In the genomic region with DNA sequence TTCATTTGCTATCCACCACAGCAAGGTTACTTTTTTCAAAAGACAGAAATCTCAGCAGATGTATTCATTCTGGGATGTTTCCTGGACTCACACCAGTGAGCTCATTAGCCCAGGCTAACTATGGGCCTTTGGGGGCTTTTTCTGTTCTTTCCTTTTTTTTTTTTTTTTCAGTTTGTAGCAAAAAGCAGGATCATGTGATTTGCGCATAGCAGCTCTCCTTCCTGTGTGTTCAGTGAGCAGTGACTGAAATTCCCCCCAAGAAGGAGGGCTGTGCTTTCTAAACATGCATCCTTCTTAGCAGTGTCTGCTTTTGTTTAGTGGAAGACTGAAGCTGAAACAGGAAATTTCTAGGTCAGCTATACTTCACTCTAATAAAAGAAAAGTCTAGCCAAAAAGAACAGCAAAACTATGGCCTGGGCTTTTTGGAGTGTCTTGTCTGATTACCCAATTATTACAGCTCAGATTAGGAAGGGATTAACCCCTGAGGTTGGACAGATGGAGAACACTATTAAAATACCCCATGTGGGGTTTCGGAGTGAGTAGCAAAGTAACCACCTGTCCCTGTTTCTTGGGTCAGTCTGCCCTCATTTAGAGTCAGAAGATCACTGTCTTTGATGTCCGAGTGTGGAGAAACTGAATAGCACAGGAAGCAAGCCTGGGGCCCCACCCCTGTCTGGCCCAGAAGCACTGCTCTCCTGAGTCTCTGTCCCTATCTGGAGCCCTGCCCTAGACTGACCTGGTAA, we compare ENCODE assay signal across 1 cellular context.
TF ChIP-seq lines count a peak whose summit lies in the region.

No MANE protein-coding gene starts in this region.

TF ChIP-seq in GM12878, 131 proteins besides CTCF, POLR2A, EP300 and RAD21 (continued from another document):
- TF ChIP-seq, protein P1, sequence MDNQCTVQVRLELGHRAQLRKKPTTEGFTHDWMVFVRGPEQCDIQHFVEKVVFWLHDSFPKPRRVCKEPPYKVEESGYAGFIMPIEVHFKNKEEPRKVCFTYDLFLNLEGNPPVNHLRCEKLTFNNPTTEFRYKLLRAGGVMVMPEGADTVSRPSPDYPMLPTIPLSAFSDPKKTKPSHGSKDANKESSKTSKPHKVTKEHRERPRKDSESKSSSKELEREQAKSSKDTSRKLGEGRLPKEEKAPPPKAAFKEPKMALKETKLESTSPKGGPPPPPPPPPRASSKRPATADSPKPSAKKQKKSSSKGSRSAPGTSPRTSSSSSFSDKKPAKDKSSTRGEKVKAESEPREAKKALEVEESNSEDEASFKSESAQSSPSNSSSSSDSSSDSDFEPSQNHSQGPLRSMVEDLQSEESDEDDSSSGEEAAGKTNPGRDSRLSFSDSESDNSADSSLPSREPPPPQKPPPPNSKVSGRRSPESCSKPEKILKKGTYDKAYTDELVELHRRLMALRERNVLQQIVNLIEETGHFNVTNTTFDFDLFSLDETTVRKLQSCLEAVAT (IDR thresholded peaks at IDR 0.05), result no peak
- no peak for TF ChIP-seq SMAD1 (IDR thresholded peaks at IDR 0.05; ENCODE audit: low read depth, partially characterized antibody)
- TF ChIP-seq RFX5 (IDR thresholded peaks at IDR 0.05; ENCODE audit: low read depth, low read length), result no peak
- no peak for TF ChIP-seq BRCA1 (IDR thresholded peaks at IDR 0.05; ENCODE audit: low read depth, low read length)
- TF ChIP-seq, protein P2, sequence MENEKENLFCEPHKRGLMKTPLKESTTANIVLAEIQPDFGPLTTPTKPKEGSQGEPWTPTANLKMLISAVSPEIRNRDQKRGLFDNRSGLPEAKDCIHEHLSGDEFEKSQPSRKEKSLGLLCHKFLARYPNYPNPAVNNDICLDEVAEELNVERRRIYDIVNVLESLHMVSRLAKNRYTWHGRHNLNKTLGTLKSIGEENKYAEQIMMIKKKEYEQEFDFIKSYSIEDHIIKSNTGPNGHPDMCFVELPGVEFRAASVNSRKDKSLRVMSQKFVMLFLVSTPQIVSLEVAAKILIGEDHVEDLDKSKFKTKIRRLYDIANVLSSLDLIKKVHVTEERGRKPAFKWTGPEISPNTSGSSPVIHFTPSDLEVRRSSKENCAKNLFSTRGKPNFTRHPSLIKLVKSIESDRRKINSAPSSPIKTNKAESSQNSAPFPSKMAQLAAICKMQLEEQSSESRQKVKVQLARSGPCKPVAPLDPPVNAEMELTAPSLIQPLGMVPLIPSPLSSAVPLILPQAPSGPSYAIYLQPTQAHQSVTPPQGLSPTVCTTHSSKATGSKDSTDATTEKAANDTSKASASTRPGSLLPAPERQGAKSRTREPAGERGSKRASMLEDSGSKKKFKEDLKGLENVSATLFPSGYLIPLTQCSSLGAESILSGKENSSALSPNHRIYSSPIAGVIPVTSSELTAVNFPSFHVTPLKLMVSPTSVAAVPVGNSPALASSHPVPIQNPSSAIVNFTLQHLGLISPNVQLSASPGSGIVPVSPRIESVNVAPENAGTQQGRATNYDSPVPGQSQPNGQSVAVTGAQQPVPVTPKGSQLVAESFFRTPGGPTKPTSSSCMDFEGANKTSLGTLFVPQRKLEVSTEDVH (IDR thresholded peaks at IDR 0.05; ENCODE audit: low read depth, partially characterized antibody), result no peak
- no peak for TF ChIP-seq JUND (IDR thresholded peaks at IDR 0.05; ENCODE audit: low read depth, low read length)
- no peak for TF ChIP-seq STAT1 (conservative IDR thresholded peaks at IDR 0.05)
- TF ChIP-seq, protein P3, sequence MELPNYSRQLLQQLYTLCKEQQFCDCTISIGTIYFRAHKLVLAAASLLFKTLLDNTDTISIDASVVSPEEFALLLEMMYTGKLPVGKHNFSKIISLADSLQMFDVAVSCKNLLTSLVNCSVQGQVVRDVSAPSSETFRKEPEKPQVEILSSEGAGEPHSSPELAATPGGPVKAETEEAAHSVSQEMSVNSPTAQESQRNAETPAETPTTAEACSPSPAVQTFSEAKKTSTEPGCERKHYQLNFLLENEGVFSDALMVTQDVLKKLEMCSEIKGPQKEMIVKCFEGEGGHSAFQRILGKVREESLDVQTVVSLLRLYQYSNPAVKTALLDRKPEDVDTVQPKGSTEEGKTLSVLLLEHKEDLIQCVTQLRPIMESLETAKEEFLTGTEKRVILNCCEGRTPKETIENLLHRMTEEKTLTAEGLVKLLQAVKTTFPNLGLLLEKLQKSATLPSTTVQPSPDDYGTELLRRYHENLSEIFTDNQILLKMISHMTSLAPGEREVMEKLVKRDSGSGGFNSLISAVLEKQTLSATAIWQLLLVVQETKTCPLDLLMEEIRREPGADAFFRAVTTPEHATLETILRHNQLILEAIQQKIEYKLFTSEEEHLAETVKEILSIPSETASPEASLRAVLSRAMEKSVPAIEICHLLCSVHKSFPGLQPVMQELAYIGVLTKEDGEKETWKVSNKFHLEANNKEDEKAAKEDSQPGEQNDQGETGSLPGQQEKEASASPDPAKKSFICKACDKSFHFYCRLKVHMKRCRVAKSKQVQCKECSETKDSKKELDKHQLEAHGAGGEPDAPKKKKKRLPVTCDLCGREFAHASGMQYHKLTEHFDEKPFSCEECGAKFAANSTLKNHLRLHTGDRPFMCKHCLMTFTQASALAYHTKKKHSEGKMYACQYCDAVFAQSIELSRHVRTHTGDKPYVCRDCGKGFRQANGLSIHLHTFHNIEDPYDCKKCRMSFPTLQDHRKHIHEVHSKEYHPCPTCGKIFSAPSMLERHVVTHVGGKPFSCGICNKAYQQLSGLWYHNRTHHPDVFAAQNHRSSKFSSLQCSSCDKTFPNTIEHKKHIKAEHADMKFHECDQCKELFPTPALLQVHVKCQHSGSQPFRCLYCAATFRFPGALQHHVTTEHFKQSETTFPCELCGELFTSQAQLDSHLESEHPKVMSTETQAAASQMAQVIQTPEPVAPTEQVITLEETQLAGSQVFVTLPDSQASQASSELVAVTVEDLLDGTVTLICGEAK (IDR thresholded peaks at IDR 0.05; ENCODE audit: borderline replicate concordance), result no peak
- TF ChIP-seq, protein P4, sequence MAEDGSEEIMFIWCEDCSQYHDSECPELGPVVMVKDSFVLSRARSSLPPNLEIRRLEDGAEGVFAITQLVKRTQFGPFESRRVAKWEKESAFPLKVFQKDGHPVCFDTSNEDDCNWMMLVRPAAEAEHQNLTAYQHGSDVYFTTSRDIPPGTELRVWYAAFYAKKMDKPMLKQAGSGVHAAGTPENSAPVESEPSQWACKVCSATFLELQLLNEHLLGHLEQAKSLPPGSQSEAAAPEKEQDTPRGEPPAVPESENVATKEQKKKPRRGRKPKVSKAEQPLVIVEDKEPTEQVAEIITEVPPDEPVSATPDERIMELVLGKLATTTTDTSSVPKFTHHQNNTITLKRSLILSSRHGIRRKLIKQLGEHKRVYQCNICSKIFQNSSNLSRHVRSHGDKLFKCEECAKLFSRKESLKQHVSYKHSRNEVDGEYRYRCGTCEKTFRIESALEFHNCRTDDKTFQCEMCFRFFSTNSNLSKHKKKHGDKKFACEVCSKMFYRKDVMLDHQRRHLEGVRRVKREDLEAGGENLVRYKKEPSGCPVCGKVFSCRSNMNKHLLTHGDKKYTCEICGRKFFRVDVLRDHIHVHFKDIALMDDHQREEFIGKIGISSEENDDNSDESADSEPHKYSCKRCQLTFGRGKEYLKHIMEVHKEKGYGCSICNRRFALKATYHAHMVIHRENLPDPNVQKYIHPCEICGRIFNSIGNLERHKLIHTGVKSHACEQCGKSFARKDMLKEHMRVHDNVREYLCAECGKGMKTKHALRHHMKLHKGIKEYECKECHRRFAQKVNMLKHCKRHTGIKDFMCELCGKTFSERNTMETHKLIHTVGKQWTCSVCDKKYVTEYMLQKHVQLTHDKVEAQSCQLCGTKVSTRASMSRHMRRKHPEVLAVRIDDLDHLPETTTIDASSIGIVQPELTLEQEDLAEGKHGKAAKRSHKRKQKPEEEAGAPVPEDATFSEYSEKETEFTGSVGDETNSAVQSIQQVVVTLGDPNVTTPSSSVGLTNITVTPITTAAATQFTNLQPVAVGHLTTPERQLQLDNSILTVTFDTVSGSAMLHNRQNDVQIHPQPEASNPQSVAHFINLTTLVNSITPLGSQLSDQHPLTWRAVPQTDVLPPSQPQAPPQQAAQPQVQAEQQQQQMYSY (CRISPR knock-in tag; IDR thresholded peaks at IDR 0.05), result no peak
- TF ChIP-seq JUNB (IDR thresholded peaks at IDR 0.05), result peak; percentile 68
- TF ChIP-seq, protein P5, sequence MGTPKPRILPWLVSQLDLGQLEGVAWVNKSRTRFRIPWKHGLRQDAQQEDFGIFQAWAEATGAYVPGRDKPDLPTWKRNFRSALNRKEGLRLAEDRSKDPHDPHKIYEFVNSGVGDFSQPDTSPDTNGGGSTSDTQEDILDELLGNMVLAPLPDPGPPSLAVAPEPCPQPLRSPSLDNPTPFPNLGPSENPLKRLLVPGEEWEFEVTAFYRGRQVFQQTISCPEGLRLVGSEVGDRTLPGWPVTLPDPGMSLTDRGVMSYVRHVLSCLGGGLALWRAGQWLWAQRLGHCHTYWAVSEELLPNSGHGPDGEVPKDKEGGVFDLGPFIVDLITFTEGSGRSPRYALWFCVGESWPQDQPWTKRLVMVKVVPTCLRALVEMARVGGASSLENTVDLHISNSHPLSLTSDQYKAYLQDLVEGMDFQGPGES (IDR thresholded peaks at IDR 0.05), result no peak
- no peak for TF ChIP-seq MYB (IDR thresholded peaks at IDR 0.05; ENCODE audit: borderline replicate concordance, low read depth, low read length)
- TF ChIP-seq YBX1 (IDR thresholded peaks at IDR 0.05), result no peak
